14 cellular contexts compared by ENCODE assay signal in the genomic region with DNA sequence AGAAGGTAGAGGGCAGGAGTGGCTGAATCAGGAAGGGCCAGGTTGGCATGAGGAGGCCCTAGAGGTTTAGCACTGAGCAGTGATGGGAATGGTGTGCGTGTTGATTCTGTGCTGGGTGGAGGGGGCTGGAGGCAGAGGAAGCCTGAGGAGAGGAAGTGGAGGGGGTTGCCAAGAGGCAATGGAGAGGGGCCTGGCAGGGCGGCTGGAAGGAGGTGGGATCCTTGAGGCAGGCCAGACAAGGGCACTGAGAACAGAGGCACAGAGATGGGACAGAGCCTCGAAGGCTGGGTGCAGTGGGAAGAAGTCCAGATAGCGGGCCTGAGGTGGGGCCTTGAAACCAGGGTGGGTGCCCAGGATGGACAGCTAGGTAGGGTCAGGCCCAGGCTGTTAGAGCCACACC. TPM values are rescaled to one million over a fixed set of nuclear protein-coding genes. Genes with fewer than 3 reads are reported as not detected.
A peak's percentile ranks its signal among the peaks of the same experiment; 100 is the strongest.
DNase-seq lines count a peak whose midpoint lies in the region; ATAC-seq and TF ChIP-seq lines count a peak whose summit lies in the region.
"Had no signal": no experiment of that assay in that cellular context is flagged by ENCODE, and none has a peak within 500 bp of the region (broad histone marks: within the 10 kb centered on the region; RNA-seq: fewer than 3 reads in every experiment).

No MANE protein-coding gene starts in this region.

- WGBS in body of pancreas, 2 donors: 79 to 84% methylated on average over 4 of the region's 4 CpGs

- no peaks in the 10 kb centered on the region for H3K9me3 Mint-ChIP-seq in activated CD4-positive, alpha-beta T cell treated with anti-CD3 and anti-CD28 coated beads, Interleukin-2, amount 10 ng/mL, durations not matched to agents 24 days and 14 days
- peaks cover 10% of the 10 kb centered on the region for H3K9me3 Mint-ChIP-seq in progenitor cell of endocrine pancreas (ENCODE audit: low read depth)

- H3K4me3 ChIP-seq in Karpas-422 (ENCODE audit: low read length) (no peak overlapping the region), coronary artery (peak overlapping the region; percentile 79), body of pancreas (no peak overlapping the region)
- H3K4me3 ChIP-seq: A549, K562 had no signal

- no peaks in the 10 kb centered on the region for H3K27me3 Mint-ChIP-seq in activated CD4-positive, alpha-beta T cell treated with anti-CD3 and anti-CD28 coated beads, Interleukin-2, amount 10 ng/mL, durations not matched to agents 24 days and 14 days
- H3K27me3 Mint-ChIP-seq in progenitor cell of endocrine pancreas: peaks cover 3% of the 10 kb centered on the region

- no peak for DNase-seq in activated CD4-positive, alpha-beta T cell treated with anti-CD3 and anti-CD28 coated beads, Interleukin-2, amount 10 ng/mL, durations not matched to agents 24 days and 14 days
- no peak for DNase-seq in activated CD4-positive, alpha-beta T cell treated with anti-CD3 and anti-CD28 coated beads for 4 hours
- DNase-seq in Karpas-422 (no peak), coronary artery (ENCODE audit: low spot score) (no peak), progenitor cell of endocrine pancreas (ENCODE audit: low spot score, unreplicated experiment) (no peak), NCI-H2171 (lab: John Stamatoyannopoulos, UW) (no peak), body of pancreas (no peak), amygdala (lab: John Stamatoyannopoulos, UW) (no peak)
- DNase-seq: DMS79; stimulated activated CD4-positive, alpha-beta T cell treated with anti-CD3 and anti-CD28 coated beads, Interleukin-4, amount 100 ng/mL, for 1 hour; T1000 had no signal

- H3K4me3 Mint-ChIP-seq in activated CD4-positive, alpha-beta T cell treated with anti-CD3 and anti-CD28 coated beads, Interleukin-2, amount 10 ng/mL, durations not matched to agents 24 days and 14 days: peak overlapping the region; percentile 77
- H3K4me3 Mint-ChIP-seq in progenitor cell of endocrine pancreas (ENCODE audit: low read depth): peak overlapping the region; percentile 75

- H3K27ac ChIP-seq in Karpas-422 (ENCODE audit: low read length): no peak overlapping the region
- no peak overlapping the region for H3K27ac ChIP-seq in coronary artery
- H3K27ac ChIP-seq in body of pancreas: no peak overlapping the region
- H3K27ac ChIP-seq: A549 had no signal

- no peak overlapping the region for H2AFZ ChIP-seq in Karpas-422 (ENCODE audit: low read length)

- H3K36me3 ChIP-seq in Karpas-422 (ENCODE audit: insufficient read depth, low read length) (no peaks in the 10 kb centered on the region), body of pancreas (replicated peaks in 1 of 2; ENCODE audit: insufficient read depth in 1 of 2, low read depth in 2 of 2) (no peaks in the 10 kb centered on the region)
- H3K36me3 ChIP-seq: prostate gland had no signal

- H3K4me1 Mint-ChIP-seq in activated CD4-positive, alpha-beta T cell treated with anti-CD3 and anti-CD28 coated beads, Interleukin-2, amount 10 ng/mL, durations not matched to agents 24 days and 14 days: peaks cover 44% of the 10 kb centered on the region
- H3K4me1 Mint-ChIP-seq in progenitor cell of endocrine pancreas (ENCODE audit: low read depth): peaks cover 5% of the 10 kb centered on the region

- no peak for TF ChIP-seq CTCF in coronary artery (IDR thresholded peaks at IDR 0.05)
- no peak for TF ChIP-seq CTCF in progenitor cell of endocrine pancreas (IDR thresholded peaks at IDR 0.05; ENCODE audit: unreplicated experiment)
- TF ChIP-seq CTCF in body of pancreas (IDR thresholded peaks at IDR 0.05): no peak

- H3K4me2 ChIP-seq in Karpas-422 (ENCODE audit: low read depth, low read length, poor library complexity, severe bottlenecking): peak overlapping the region; percentile 71
- H3K4me2 ChIP-seq: A549 had no signal

- intact Hi-C loops in activated CD4-positive, alpha-beta T cell treated with anti-CD3 and anti-CD28 coated beads, Interleukin-2, amount 10 ng/mL, durations not matched to agents 24 days and 14 days (cut with micrococcal nuclease): no loop called here
- intact Hi-C loops in body of pancreas (cut with DNase I): no loop called here

- peaks cover 50% of the 10 kb centered on the region for H3K4me1 ChIP-seq in Karpas-422 (ENCODE audit: low read length)
- H3K4me1 ChIP-seq in body of pancreas: peaks cover 22% of the 10 kb centered on the region
- H3K4me1 ChIP-seq: A549 had no signal

- H3K9me2 ChIP-seq in Karpas-422 (replicated peaks; ENCODE audit: insufficient read depth, low read length): no peaks in the 10 kb centered on the region

- no peak for ATAC-seq in body of pancreas
- ATAC-seq: A549, K562 had no signal

- H3K9me3 ChIP-seq in Karpas-422 (ENCODE audit: low read length): no peaks in the 10 kb centered on the region
- no peaks in the 10 kb centered on the region for H3K9me3 ChIP-seq in body of pancreas
- H3K9me3 ChIP-seq: A549, prostate gland had no signal

- peaks cover 24% of the 10 kb centered on the region for H4K20me1 ChIP-seq in Karpas-422 (ENCODE audit: insufficient read depth, low read depth, low read length)

- H3K27me3 ChIP-seq in Karpas-422 (ENCODE audit: low read length) (no peaks in the 10 kb centered on the region), body of pancreas (no peaks in the 10 kb centered on the region)

- no peak overlapping the region for H3K9ac ChIP-seq in Karpas-422 (ENCODE audit: low read length)

- TF ChIP-seq POLR2A in body of pancreas (IDR thresholded peaks at IDR 0.05): no peak

- H3K36me3 Mint-ChIP-seq in activated CD4-positive, alpha-beta T cell treated with anti-CD3 and anti-CD28 coated beads, Interleukin-2, amount 10 ng/mL, durations not matched to agents 24 days and 14 days (ENCODE audit: low read depth): peaks cover 36% of the 10 kb centered on the region
- peaks cover 6% of the 10 kb centered on the region for H3K36me3 Mint-ChIP-seq in progenitor cell of endocrine pancreas (ENCODE audit: insufficient read depth)

- H3K27ac Mint-ChIP-seq in activated CD4-positive, alpha-beta T cell treated with anti-CD3 and anti-CD28 coated beads, Interleukin-2, amount 10 ng/mL, durations not matched to agents 24 days and 14 days: peak overlapping the region; percentile 78
- H3K27ac Mint-ChIP-seq in progenitor cell of endocrine pancreas: peak overlapping the region; percentile 88

- peaks cover 38% of the 10 kb centered on the region for H3K79me2 ChIP-seq in Karpas-422 (ENCODE audit: low read length)

RNA-seq across cellular contexts. Expression of a gene that starts 24.3 kb away (rescaled TPM):
- 83.9 and 88.5 TPM in 2 replicates for total RNA-seq in activated CD4-positive, alpha-beta T cell treated with anti-CD3 and anti-CD28 coated beads, Interleukin-2, amount 10 ng/mL, durations not matched to agents 24 days and 14 days
- total RNA-seq in Karpas-422 (2014; rRNA removed; shearing (Covaris generic); ENCODE audit: low replicate concordance): 17.2 and 29.9 TPM in 2 replicates
- 67.7 and 70.8 TPM in 2 replicates for total RNA-seq in progenitor cell of endocrine pancreas
- 10 to 100 TPM; 29.0 to 33.5 TPM for total RNA-seq in body of pancreas

RNA-seq across cellular contexts. Expression of a gene that starts 26.5 kb away (rescaled TPM):
- 187 and 198 TPM in 2 replicates for total RNA-seq in activated CD4-positive, alpha-beta T cell treated with anti-CD3 and anti-CD28 coated beads, Interleukin-2, amount 10 ng/mL, durations not matched to agents 24 days and 14 days
- 62.9 and 69.7 TPM in 2 replicates for total RNA-seq in Karpas-422 (2014; rRNA removed; shearing (Covaris generic); ENCODE audit: low replicate concordance)
- 249 and 271 TPM in 2 replicates for total RNA-seq in progenitor cell of endocrine pancreas
- total RNA-seq in body of pancreas: 100 to 1,000 TPM in 1 of 2 donors, 10 to 100 TPM in 1; 84.1 to 266 TPM
